ENCODE assay signal across 8 cellular contexts in genomic region chr16:4616047-4616811, GRCh38. TPM values are rescaled to one million over a fixed set of nuclear protein-coding genes. Genes with fewer than 3 reads are reported as not detected.
DNase-seq lines count a peak whose midpoint lies in the region; ATAC-seq and TF ChIP-seq lines count a peak whose summit lies in the region.

No MANE protein-coding gene starts in this region.

- H3K36me3 Mint-ChIP-seq in activated T-cell treated with anti-CD3 and anti-CD28 coated beads, Interleukin-2, amount 50 U/mL, for 4 hours (ENCODE audit: insufficient read depth) = no peaks in the 10 kb centered on the region

- H3K9me3 ChIP-seq in PC-3 (ENCODE audit: low read length) (no peaks in the 10 kb centered on the region), muscle layer of colon (ENCODE audit: low read length) (no peaks in the 10 kb centered on the region)

- peaks cover 35% of the 10 kb centered on the region for H3K79me2 ChIP-seq in PC-3 (ENCODE audit: low read length)

- ATAC-seq in GM21619 (IDR thresholded peaks at IDR 0.05; ENCODE audit: unreplicated experiment) = peak; percentile 71
- peak; percentile 76 for ATAC-seq in PC-3
- peak; percentile 86 to 87 for ATAC-seq in activated T-cell treated with anti-CD3 and anti-CD28 coated beads, Interleukin-2, amount 50 U/mL, for 4 hours
- peak; percentile 89 for ATAC-seq in esophagus mucosa

- H3K27me3 Mint-ChIP-seq in activated T-cell treated with anti-CD3 and anti-CD28 coated beads, Interleukin-2, amount 50 U/mL, for 4 hours (ENCODE audit: low read depth) = no peaks in the 10 kb centered on the region

- intact Hi-C loops in PC-3 (cut with micrococcal nuclease) = no loop called here

- H3K4me3 ChIP-seq in Jurkat, Clone E6-1 (ENCODE audit: low read length) = peak overlapping the region; percentile 69
- H3K4me3 ChIP-seq in PC-3 (ENCODE audit: low read length) (peak overlapping the region; percentile 75), muscle layer of colon (ENCODE audit: low read depth in 1 of 2, low read length in 2 of 2) (peak overlapping the region; percentile 63 to 84)

- H2AFZ ChIP-seq in PC-3 (ENCODE audit: low read length) = peak overlapping the region; percentile 94

- peaks cover 14% of the 10 kb centered on the region for H3K4me1 ChIP-seq in PC-3 (ENCODE audit: insufficient read depth, low read length)
- peaks cover 51% of the 10 kb centered on the region for H3K4me1 ChIP-seq in muscle layer of colon (ENCODE audit: insufficient read depth, low read length)

- CTCF ChIA-PET in PC-3 (lab: Charles Lee) = interaction anchor here (1.3 kb wide), 1 partner anchor 8 kb away, joined by 3 read pairs; the partner anchor contains the start of gene MGRN1

- POLR2A ChIA-PET in PC-3 (lab: Charles Lee; ENCODE audit: unreplicated experiment) = interaction anchor here (0.6 kb wide), 3 partner anchors 35 to 436 kb away, joined by 4 read pairs; no protein-coding TSS in a partner anchor

- H3K4me2 ChIP-seq in PC-3 (ENCODE audit: low read length) = peak overlapping the region; percentile 96

- H3K36me3 ChIP-seq in PC-3 (ENCODE audit: low read depth, low read length) = no peaks in the 10 kb centered on the region
- H3K36me3 ChIP-seq in muscle layer of colon (ENCODE audit: insufficient read depth, low read length) = no peaks in the 10 kb centered on the region

- H3K9me3 Mint-ChIP-seq in activated T-cell treated with anti-CD3 and anti-CD28 coated beads, Interleukin-2, amount 50 U/mL, for 4 hours = no peaks in the 10 kb centered on the region

- no peaks in the 10 kb centered on the region for H3K9me2 ChIP-seq in PC-3 (replicated peaks; ENCODE audit: low read length)

- H3K27me3 ChIP-seq in PC-3 (ENCODE audit: low read length) = no peaks in the 10 kb centered on the region
- H3K27me3 ChIP-seq in muscle layer of colon (ENCODE audit: control insufficient read depth in 1 of 2, insufficient read depth in 2 of 2, low read length in 2 of 2) = no peaks in the 10 kb centered on the region

- peak; percentile 40; the same call in 1 of the 2 replicates for TF ChIP-seq CTCF in PC-3 (conservative IDR thresholded peaks at IDR 0.05; ENCODE audit: low read depth, low read length)

- H3F3A ChIP-seq in PC-3 (ENCODE audit: low read length, unreplicated experiment) = no peaks in the 10 kb centered on the region

- H3K27ac ChIP-seq in PC-3 (ENCODE audit: low read length) (peak overlapping the region; percentile 84), muscle layer of colon (ENCODE audit: low read depth, low read length) (peak overlapping the region; percentile 100)

- peak overlapping the region; percentile 86 for H3K9ac ChIP-seq in PC-3 (ENCODE audit: low read length)
- peak overlapping the region; percentile 97 for H3K9ac ChIP-seq in muscle layer of colon (ENCODE audit: low read length)

- no TSS peak for BruUV-seq in PC-3 (replicated peaks; lab: Mats Ljungman, UMichigan)

- DNase-seq in DMS53 treated with DMSO at 0.1 percent for 48 hours (lab: John Stamatoyannopoulos, UW; ENCODE audit: unreplicated experiment) = peak; percentile 93
- peak; percentile 100 for DNase-seq in Jurkat, Clone E6-1 (ENCODE audit: low read depth, low spot score)
- DNase-seq in PC-3 = peak; percentile 98
- DNase-seq in activated T-cell treated with anti-CD3 and anti-CD28 coated beads, Interleukin-2, amount 50 U/mL, for 4 hours = peak; percentile 98
- peak; percentile 95 for DNase-seq in stimulated activated CD8-positive, alpha-beta memory T cell treated with anti-CD3 and anti-CD28 coated beads, Interleukin-7, amount 100 ng/mL, for 24 hours (ENCODE audit: low read depth)

- H3K4me3 Mint-ChIP-seq in activated T-cell treated with anti-CD3 and anti-CD28 coated beads, Interleukin-2, amount 50 U/mL, for 4 hours = peak overlapping the region; percentile 91

- H4K20me1 ChIP-seq in PC-3 (ENCODE audit: low read length) = peaks cover 13% of the 10 kb centered on the region

- peaks cover 27% of the 10 kb centered on the region for H3K4me1 Mint-ChIP-seq in activated T-cell treated with anti-CD3 and anti-CD28 coated beads, Interleukin-2, amount 50 U/mL, for 4 hours (ENCODE audit: low read depth)

RNA-seq across cellular contexts. Expression of gene UBALD1, which starts 1.5 kb away (rescaled TPM):
- 44.0 TPM for polyA plus RNA-seq in Jurkat, Clone E6-1 (2012; ENCODE audit: insufficient read depth, insufficient read length)
- total RNA-seq in PC-3 (2014; rRNA removed) (24.6 and 28.2 TPM in 2 replicates), esophagus mucosa (12.7 TPM)
- 10 to 100 TPM; 22.5 to 27.2 (median 23.7) TPM for total RNA-seq in activated T-cell treated with anti-CD3 and anti-CD28 coated beads, Interleukin-2, amount 50 U/mL, for 4 hours

RNA-seq across cellular contexts. Expression of gene MGRN1, which starts 8.4 kb away (rescaled TPM):
- 25.5 TPM for polyA plus RNA-seq in Jurkat, Clone E6-1 (2012; ENCODE audit: insufficient read depth, insufficient read length)
- total RNA-seq in PC-3 (2014; rRNA removed) (22.7 and 38.2 TPM in 2 replicates), esophagus mucosa (19.2 TPM)
- total RNA-seq in activated T-cell treated with anti-CD3 and anti-CD28 coated beads, Interleukin-2, amount 50 U/mL, for 4 hours = 10 to 100 TPM; 56.5 to 60.5 (median 58.0) TPM

Comparison
In these comparisons a context has a peak if more than half of its experiments do, and no peak if none do; other contexts are left out.
1. Peak in every context shown above with its lines: DNase-seq, ATAC-seq, H3K4me3 ChIP-seq and H3K27ac ChIP-seq.